Comparison of ENCODE assay signal across 1 cellular context in the genomic region with DNA sequence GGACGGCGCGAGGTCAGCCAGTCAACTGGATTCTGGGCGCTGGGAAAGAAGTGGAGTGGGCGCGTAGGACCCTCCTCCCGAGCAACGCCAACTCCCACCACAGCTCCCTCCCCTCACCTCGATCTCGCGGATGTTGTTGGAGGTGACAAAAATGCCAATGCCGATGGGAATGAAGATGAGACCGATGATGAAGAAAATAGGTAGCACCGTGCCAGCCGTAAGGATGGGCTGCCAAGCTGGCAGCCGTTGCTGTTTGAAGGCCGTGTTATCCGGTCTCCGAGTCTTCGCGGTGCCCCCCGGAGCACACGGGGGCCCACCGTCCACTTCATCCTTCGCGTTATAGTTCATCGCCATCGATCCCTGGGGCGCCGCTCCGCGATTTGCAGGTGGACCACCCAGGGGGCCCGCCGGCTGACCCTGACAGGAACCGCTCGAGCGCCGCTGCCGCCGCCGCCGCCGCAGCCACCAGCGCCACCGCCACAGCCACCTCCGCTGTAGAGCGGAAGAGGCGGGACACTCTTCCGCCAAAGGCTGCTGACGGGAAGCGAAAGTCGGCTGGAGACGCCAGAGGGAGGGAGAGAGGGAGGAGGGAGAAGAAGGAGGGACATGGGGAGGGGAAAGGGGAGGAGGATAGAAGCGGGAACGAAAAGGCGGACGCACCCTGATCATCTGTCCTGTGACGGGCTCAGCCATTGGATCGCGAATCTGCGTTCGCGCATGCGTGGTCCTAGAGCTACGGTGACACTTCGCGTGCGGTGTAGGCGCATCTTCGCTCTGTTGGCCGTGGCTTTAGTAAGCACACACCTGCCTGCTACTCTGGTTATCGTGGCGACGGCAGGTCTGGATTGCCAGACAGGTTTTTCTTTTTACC.
A peak's percentile ranks its signal among the peaks of the same experiment; 100 is the strongest.
TF ChIP-seq lines count a peak whose summit lies in the region.

A gene (minus strand): TSS at position 508 of the 871 bp plus-strand sequence. CDS start 154 bp downstream, at position 354.

TF ChIP-seq in HepG2, 621 proteins besides CTCF, POLR2A, EP300 and RAD21 (continued from another document and continues in another):
- TF ChIP-seq, protein P1, sequence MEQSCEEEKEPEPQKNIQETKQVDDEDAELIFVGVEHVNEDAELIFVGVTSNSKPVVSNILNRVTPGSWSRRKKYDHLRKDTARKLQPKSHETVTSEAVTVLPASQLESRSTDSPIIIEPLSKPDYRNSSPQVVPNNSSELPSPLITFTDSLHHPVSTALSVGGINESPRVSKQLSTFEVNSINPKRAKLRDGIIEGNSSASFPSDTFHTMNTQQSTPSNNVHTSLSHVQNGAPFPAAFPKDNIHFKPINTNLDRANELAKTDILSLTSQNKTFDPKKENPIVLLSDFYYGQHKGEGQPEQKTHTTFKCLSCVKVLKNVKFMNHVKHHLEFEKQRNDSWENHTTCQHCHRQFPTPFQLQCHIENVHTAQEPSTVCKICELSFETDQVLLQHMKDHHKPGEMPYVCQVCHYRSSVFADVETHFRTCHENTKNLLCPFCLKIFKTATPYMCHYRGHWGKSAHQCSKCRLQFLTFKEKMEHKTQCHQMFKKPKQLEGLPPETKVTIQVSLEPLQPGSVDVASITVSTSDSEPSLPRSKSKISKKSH (CRISPR knock-in tag; IDR thresholded peaks at IDR 0.05; ENCODE audit: borderline replicate concordance): no peak
- TF ChIP-seq ZNF772 (CRISPR knock-in tag; IDR thresholded peaks at IDR 0.05): 0 out of 2 replicates have a peak, but pooled peaks have one; percentile 23
- TF ChIP-seq HNRNPL (IDR thresholded peaks at IDR 0.05; ENCODE audit: low read depth, low read length): peak; percentile 82
- TF ChIP-seq NFE2L2 (IDR thresholded peaks at IDR 0.05; ENCODE audit: low read length): no peak
- TF ChIP-seq, protein P2, sequence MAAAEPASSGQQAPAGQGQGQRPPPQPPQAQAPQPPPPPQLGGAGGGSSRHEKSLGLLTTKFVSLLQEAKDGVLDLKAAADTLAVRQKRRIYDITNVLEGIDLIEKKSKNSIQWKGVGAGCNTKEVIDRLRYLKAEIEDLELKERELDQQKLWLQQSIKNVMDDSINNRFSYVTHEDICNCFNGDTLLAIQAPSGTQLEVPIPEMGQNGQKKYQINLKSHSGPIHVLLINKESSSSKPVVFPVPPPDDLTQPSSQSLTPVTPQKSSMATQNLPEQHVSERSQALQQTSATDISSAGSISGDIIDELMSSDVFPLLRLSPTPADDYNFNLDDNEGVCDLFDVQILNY (CRISPR knock-in tag; conservative IDR thresholded peaks at IDR 0.05): no peak
- no peak for TF ChIP-seq PCBP2 (optimal IDR thresholded peaks at IDR 0.05; ENCODE audit: low read depth, low read length, poor library complexity, severe bottlenecking)
- TF ChIP-seq ZNF563 (CRISPR knock-in tag; IDR thresholded peaks at IDR 0.05): 0 out of 2 replicates have a peak, but pooled peaks have one; percentile 34
- TF ChIP-seq HOXA3 (CRISPR knock-in tag; IDR thresholded peaks at IDR 0.05): peak; percentile 74; the same call in 1 of the 2 replicates
- peak; percentile 9 for TF ChIP-seq DR1 (CRISPR knock-in tag; IDR thresholded peaks at IDR 0.05)
- TF ChIP-seq NCOR1 (IDR thresholded peaks at IDR 0.05; ENCODE audit: borderline replicate concordance, low read length): no peak
- peak; percentile 100 for TF ChIP-seq ZNF746 (CRISPR knock-in tag; IDR thresholded peaks at IDR 0.05)
- TF ChIP-seq, protein P3, sequence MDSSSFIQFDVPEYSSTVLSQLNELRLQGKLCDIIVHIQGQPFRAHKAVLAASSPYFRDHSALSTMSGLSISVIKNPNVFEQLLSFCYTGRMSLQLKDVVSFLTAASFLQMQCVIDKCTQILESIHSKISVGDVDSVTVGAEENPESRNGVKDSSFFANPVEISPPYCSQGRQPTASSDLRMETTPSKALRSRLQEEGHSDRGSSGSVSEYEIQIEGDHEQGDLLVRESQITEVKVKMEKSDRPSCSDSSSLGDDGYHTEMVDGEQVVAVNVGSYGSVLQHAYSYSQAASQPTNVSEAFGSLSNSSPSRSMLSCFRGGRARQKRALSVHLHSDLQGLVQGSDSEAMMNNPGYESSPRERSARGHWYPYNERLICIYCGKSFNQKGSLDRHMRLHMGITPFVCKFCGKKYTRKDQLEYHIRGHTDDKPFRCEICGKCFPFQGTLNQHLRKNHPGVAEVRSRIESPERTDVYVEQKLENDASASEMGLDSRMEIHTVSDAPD (CRISPR knock-in tag; IDR thresholded peaks at IDR 0.05): no peak; the same call in 1 of the 2 replicates
- peak; percentile 17; the same call in 1 of the 2 replicates for TF ChIP-seq KDM1A (CRISPR knock-in tag; IDR thresholded peaks at IDR 0.05)
- no peak for TF ChIP-seq ZNF549 (CRISPR knock-in tag; IDR thresholded peaks at IDR 0.05)
- TF ChIP-seq NFKBIZ (CRISPR knock-in tag; IDR thresholded peaks at IDR 0.05): no peak
- no peak for TF ChIP-seq IKZF1 (IDR thresholded peaks at IDR 0.05)
- TF ChIP-seq HDAC2 (CRISPR knock-in tag; IDR thresholded peaks at IDR 0.05): no peak
- peak; percentile 70; the same call in 1 of the 2 replicates for TF ChIP-seq TGIF2 (CRISPR knock-in tag; IDR thresholded peaks at IDR 0.05)
- TF ChIP-seq KLF6 (CRISPR knock-in tag; IDR thresholded peaks at IDR 0.05): peak; percentile 22; the same call in 1 of the 2 replicates
- TF ChIP-seq, protein P4, sequence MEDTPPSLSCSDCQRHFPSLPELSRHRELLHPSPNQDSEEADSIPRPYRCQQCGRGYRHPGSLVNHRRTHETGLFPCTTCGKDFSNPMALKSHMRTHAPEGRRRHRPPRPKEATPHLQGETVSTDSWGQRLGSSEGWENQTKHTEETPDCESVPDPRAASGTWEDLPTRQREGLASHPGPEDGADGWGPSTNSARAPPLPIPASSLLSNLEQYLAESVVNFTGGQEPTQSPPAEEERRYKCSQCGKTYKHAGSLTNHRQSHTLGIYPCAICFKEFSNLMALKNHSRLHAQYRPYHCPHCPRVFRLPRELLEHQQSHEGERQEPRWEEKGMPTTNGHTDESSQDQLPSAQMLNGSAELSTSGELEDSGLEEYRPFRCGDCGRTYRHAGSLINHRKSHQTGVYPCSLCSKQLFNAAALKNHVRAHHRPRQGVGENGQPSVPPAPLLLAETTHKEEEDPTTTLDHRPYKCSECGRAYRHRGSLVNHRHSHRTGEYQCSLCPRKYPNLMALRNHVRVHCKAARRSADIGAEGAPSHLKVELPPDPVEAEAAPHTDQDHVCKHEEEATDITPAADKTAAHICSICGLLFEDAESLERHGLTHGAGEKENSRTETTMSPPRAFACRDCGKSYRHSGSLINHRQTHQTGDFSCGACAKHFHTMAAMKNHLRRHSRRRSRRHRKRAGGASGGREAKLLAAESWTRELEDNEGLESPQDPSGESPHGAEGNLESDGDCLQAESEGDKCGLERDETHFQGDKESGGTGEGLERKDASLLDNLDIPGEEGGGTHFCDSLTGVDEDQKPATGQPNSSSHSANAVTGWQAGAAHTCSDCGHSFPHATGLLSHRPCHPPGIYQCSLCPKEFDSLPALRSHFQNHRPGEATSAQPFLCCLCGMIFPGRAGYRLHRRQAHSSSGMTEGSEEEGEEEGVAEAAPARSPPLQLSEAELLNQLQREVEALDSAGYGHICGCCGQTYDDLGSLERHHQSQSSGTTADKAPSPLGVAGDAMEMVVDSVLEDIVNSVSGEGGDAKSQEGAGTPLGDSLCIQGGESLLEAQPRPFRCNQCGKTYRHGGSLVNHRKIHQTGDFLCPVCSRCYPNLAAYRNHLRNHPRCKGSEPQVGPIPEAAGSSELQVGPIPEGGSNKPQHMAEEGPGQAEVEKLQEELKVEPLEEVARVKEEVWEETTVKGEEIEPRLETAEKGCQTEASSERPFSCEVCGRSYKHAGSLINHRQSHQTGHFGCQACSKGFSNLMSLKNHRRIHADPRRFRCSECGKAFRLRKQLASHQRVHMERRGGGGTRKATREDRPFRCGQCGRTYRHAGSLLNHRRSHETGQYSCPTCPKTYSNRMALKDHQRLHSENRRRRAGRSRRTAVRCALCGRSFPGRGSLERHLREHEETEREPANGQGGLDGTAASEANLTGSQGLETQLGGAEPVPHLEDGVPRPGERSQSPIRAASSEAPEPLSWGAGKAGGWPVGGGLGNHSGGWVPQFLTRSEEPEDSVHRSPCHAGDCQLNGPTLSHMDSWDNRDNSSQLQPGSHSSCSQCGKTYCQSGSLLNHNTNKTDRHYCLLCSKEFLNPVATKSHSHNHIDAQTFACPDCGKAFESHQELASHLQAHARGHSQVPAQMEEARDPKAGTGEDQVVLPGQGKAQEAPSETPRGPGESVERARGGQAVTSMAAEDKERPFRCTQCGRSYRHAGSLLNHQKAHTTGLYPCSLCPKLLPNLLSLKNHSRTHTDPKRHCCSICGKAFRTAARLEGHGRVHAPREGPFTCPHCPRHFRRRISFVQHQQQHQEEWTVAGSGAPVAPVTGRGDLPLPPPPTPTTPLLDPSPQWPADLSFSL (CRISPR knock-in tag; IDR thresholded peaks at IDR 0.05): no peak
- no peak for TF ChIP-seq KAT2B (IDR thresholded peaks at IDR 0.05; ENCODE audit: borderline replicate concordance, low read depth, low read length)
- TF ChIP-seq YEATS2 (CRISPR knock-in tag; IDR thresholded peaks at IDR 0.05; ENCODE audit: borderline replicate concordance): peak; percentile 93
- TF ChIP-seq ZNF850 (CRISPR knock-in tag; conservative IDR thresholded peaks at IDR 0.05): no peak
- no peak for TF ChIP-seq ZNF20 (CRISPR knock-in tag; IDR thresholded peaks at IDR 0.05)
- TF ChIP-seq, protein P5, sequence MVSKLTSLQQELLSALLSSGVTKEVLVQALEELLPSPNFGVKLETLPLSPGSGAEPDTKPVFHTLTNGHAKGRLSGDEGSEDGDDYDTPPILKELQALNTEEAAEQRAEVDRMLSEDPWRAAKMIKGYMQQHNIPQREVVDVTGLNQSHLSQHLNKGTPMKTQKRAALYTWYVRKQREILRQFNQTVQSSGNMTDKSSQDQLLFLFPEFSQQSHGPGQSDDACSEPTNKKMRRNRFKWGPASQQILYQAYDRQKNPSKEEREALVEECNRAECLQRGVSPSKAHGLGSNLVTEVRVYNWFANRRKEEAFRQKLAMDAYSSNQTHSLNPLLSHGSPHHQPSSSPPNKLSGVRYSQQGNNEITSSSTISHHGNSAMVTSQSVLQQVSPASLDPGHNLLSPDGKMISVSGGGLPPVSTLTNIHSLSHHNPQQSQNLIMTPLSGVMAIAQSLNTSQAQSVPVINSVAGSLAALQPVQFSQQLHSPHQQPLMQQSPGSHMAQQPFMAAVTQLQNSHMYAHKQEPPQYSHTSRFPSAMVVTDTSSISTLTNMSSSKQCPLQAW (CRISPR knock-in tag; IDR thresholded peaks at IDR 0.05): peak; percentile 7; the same call in 1 of the 2 replicates
- no peak for TF ChIP-seq FLYWCH1 (CRISPR knock-in tag; IDR thresholded peaks at IDR 0.05)
- TF ChIP-seq HDAC1 (CRISPR knock-in tag; IDR thresholded peaks at IDR 0.05): peak; percentile 76
- TF ChIP-seq ELF3 (CRISPR knock-in tag; IDR thresholded peaks at IDR 0.05): no peak
- TF ChIP-seq ZNF652 (CRISPR knock-in tag; IDR thresholded peaks at IDR 0.05; ENCODE audit: borderline replicate concordance, low read depth): no peak
- TF ChIP-seq SMAD3 (CRISPR knock-in tag; IDR thresholded peaks at IDR 0.05): no peak
- peak; percentile 90; the same call in 1 of the 2 replicates for TF ChIP-seq ARID2 (CRISPR knock-in tag; IDR thresholded peaks at IDR 0.05; ENCODE audit: borderline replicate concordance)
- TF ChIP-seq ZNF44 (CRISPR knock-in tag; IDR thresholded peaks at IDR 0.05): peak; percentile 96; the same call in 1 of the 2 replicates
- no peak for TF ChIP-seq RFXANK (CRISPR knock-in tag; IDR thresholded peaks at IDR 0.05)
- TF ChIP-seq, protein P6, sequence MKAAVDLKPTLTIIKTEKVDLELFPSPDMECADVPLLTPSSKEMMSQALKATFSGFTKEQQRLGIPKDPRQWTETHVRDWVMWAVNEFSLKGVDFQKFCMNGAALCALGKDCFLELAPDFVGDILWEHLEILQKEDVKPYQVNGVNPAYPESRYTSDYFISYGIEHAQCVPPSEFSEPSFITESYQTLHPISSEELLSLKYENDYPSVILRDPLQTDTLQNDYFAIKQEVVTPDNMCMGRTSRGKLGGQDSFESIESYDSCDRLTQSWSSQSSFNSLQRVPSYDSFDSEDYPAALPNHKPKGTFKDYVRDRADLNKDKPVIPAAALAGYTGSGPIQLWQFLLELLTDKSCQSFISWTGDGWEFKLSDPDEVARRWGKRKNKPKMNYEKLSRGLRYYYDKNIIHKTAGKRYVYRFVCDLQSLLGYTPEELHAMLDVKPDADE (CRISPR knock-in tag; IDR thresholded peaks at IDR 0.05): no peak
- no peak for TF ChIP-seq SMARCE1 (IDR thresholded peaks at IDR 0.05; ENCODE audit: borderline replicate concordance)
- no peak for TF ChIP-seq ZNF382 (CRISPR knock-in tag; IDR thresholded peaks at IDR 0.05; ENCODE audit: borderline replicate concordance)
- TF ChIP-seq NFYC (CRISPR knock-in tag; IDR thresholded peaks at IDR 0.05): peak; percentile 81
- 0 out of 2 replicates have a peak, but pooled peaks have one; percentile 75 for TF ChIP-seq ZBTB8A (CRISPR knock-in tag; IDR thresholded peaks at IDR 0.05; ENCODE audit: borderline replicate concordance, low read depth)
- peak; percentile 69 for TF ChIP-seq MXD4 (CRISPR knock-in tag; IDR thresholded peaks at IDR 0.05)
- no peak for TF ChIP-seq MATR3 (CRISPR knock-in tag; IDR thresholded peaks at IDR 0.05)
- TF ChIP-seq ZNF7 (CRISPR knock-in tag; IDR thresholded peaks at IDR 0.05): no peak
- peak; percentile 83 for TF ChIP-seq ZFY (CRISPR knock-in tag; IDR thresholded peaks at IDR 0.05)
- TF ChIP-seq, protein P7, sequence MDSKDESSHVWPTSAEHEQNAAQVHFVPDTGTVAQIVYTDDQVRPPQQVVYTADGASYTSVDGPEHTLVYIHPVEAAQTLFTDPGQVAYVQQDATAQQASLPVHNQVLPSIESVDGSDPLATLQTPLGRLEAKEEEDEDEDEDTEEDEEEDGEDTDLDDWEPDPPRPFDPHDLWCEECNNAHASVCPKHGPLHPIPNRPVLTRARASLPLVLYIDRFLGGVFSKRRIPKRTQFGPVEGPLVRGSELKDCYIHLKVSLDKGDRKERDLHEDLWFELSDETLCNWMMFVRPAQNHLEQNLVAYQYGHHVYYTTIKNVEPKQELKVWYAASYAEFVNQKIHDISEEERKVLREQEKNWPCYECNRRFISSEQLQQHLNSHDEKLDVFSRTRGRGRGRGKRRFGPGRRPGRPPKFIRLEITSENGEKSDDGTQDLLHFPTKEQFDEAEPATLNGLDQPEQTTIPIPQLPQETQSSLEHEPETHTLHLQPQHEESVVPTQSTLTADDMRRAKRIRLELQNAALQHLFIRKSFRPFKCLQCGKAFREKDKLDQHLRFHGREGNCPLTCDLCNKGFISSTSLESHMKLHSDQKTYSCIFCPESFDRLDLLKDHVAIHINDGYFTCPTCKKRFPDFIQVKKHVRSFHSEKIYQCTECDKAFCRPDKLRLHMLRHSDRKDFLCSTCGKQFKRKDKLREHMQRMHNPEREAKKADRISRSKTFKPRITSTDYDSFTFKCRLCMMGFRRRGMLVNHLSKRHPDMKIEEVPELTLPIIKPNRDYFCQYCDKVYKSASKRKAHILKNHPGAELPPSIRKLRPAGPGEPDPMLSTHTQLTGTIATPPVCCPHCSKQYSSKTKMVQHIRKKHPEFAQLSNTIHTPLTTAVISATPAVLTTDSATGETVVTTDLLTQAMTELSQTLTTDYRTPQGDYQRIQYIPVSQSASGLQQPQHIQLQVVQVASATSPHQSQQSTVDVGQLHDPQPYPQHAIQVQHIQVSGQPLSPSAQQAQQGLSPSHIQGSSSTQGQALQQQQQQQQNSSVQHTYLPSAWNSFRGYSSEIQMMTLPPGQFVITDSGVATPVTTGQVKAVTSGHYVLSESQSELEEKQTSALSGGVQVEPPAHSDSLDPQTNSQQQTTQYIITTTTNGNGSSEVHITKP (CRISPR knock-in tag; IDR thresholded peaks at IDR 0.05; ENCODE audit: low read depth): peak; percentile 39; the same call in 1 of the 2 replicates
- TF ChIP-seq CEBPB (IDR thresholded peaks at IDR 0.05; ENCODE audit: borderline replicate concordance, low read depth, low read length): no peak
- peak; percentile 37; the same call in 1 of the 2 replicates for TF ChIP-seq SMAD9 (CRISPR knock-in tag; IDR thresholded peaks at IDR 0.05)
- TF ChIP-seq GABPA (IDR thresholded peaks at IDR 0.05; ENCODE audit: low read depth, low read length): peak; percentile 91
- TF ChIP-seq GABPA (CRISPR knock-in tag; IDR thresholded peaks at IDR 0.05; ENCODE audit: low read depth): peak; percentile 91
- peak; percentile 79; the same call in 1 of the 2 replicates for TF ChIP-seq ZNF607 (CRISPR knock-in tag; IDR thresholded peaks at IDR 0.05; ENCODE audit: borderline replicate concordance)
